Comparison of ENCODE assay signal across 1 cellular context in the genomic region with DNA sequence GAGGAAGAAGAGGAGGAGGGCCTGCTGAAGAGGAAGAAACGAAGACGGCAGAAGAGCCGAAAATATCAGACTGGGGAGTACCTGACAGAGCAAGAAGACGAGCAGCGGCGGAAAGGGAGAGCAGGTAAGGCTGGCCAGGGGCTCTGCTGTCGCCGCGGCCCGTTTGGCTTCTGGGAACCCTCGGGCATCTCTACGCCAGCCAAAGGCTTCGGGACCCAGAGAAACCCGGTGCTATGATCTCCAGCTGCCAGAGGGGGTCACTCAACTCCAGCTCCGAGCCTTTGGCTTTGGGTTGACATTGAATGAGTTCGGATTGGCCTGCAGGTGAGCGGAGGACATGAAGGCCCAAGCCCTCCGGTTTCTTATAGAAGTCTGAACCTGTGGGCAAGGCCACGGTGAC.
TF ChIP-seq lines count a peak whose summit lies in the region.

No MANE protein-coding gene starts in this region.

TF ChIP-seq in GM23338, 12 proteins besides CTCF, POLR2A, EP300 and RAD21 (continued from another document):
- TF ChIP-seq, protein P1, sequence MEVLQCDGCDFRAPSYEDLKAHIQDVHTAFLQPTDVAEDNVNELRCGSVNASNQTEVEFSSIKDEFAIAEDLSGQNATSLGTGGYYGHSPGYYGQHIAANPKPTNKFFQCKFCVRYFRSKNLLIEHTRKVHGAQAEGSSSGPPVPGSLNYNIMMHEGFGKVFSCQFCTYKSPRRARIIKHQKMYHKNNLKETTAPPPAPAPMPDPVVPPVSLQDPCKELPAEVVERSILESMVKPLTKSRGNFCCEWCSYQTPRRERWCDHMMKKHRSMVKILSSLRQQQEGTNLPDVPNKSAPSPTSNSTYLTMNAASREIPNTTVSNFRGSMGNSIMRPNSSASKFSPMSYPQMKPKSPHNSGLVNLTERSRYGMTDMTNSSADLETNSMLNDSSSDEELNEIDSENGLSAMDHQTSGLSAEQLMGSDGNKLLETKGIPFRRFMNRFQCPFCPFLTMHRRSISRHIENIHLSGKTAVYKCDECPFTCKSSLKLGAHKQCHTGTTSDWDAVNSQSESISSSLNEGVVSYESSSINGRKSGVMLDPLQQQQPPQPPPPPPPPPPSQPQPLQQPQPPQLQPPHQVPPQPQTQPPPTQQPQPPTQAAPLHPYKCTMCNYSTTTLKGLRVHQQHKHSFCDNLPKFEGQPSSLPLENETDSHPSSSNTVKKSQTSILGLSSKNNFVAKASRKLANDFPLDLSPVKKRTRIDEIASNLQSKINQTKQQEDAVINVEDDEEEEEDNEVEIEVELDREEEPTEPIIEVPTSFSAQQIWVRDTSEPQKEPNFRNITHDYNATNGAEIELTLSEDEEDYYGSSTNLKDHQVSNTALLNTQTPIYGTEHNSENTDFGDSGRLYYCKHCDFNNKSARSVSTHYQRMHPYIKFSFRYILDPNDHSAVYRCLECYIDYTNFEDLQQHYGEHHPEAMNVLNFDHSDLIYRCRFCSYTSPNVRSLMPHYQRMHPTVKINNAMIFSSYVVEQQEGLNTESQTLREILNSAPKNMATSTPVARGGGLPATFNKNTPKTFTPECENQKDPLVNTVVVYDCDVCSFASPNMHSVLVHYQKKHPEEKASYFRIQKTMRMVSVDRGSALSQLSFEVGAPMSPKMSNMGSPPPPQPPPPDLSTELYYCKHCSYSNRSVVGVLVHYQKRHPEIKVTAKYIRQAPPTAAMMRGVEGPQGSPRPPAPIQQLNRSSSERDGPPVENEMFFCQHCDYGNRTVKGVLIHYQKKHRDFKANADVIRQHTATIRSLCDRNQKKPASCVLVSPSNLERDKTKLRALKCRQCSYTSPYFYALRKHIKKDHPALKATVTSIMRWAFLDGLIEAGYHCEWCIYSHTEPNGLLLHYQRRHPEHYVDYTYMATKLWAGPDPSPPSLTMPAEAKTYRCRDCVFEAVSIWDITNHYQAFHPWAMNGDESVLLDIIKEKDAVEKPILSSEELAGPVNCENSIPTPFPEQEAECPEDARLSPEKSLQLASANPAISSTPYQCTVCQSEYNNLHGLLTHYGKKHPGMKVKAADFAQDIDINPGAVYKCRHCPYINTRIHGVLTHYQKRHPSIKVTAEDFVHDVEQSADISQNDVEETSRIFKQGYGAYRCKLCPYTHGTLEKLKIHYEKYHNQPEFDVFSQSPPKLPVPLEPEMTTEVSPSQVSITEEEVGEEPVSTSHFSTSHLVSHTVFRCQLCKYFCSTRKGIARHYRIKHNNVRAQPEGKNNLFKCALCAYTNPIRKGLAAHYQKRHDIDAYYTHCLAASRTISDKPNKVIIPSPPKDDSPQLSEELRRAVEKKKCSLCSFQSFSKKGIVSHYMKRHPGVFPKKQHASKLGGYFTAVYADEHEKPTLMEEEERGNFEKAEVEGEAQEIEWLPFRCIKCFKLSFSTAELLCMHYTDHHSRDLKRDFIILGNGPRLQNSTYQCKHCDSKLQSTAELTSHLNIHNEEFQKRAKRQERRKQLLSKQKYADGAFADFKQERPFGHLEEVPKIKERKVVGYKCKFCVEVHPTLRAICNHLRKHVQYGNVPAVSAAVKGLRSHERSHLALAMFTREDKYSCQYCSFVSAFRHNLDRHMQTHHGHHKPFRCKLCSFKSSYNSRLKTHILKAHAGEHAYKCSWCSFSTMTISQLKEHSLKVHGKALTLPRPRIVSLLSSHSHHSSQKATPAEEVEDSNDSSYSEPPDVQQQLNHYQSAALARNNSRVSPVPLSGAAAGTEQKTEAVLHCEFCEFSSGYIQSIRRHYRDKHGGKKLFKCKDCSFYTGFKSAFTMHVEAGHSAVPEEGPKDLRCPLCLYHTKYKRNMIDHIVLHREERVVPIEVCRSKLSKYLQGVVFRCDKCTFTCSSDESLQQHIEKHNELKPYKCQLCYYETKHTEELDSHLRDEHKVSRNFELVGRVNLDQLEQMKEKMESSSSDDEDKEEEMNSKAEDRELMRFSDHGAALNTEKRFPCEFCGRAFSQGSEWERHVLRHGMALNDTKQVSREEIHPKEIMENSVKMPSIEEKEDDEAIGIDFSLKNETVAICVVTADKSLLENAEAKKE (CRISPR knock-in tag; IDR thresholded peaks at IDR 0.05) = no peak
- TF ChIP-seq EZH2 (IDR thresholded peaks at IDR 0.05; ENCODE audit: low read depth, unreplicated experiment) = no peak
- no peak for TF ChIP-seq ETS1 (IDR thresholded peaks at IDR 0.05)
- TF ChIP-seq ZNF331 (CRISPR knock-in tag; IDR thresholded peaks at IDR 0.05; ENCODE audit: low read depth) = no peak
- TF ChIP-seq JUNB (IDR thresholded peaks at IDR 0.05; ENCODE audit: unreplicated experiment) = no peak
- TF ChIP-seq POLR2AphosphoS5 (IDR thresholded peaks at IDR 0.05; ENCODE audit: low read depth) = no peak
- TF ChIP-seq, protein P2, sequence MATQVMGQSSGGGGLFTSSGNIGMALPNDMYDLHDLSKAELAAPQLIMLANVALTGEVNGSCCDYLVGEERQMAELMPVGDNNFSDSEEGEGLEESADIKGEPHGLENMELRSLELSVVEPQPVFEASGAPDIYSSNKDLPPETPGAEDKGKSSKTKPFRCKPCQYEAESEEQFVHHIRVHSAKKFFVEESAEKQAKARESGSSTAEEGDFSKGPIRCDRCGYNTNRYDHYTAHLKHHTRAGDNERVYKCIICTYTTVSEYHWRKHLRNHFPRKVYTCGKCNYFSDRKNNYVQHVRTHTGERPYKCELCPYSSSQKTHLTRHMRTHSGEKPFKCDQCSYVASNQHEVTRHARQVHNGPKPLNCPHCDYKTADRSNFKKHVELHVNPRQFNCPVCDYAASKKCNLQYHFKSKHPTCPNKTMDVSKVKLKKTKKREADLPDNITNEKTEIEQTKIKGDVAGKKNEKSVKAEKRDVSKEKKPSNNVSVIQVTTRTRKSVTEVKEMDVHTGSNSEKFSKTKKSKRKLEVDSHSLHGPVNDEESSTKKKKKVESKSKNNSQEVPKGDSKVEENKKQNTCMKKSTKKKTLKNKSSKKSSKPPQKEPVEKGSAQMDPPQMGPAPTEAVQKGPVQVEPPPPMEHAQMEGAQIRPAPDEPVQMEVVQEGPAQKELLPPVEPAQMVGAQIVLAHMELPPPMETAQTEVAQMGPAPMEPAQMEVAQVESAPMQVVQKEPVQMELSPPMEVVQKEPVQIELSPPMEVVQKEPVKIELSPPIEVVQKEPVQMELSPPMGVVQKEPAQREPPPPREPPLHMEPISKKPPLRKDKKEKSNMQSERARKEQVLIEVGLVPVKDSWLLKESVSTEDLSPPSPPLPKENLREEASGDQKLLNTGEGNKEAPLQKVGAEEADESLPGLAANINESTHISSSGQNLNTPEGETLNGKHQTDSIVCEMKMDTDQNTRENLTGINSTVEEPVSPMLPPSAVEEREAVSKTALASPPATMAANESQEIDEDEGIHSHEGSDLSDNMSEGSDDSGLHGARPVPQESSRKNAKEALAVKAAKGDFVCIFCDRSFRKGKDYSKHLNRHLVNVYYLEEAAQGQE (IDR thresholded peaks at IDR 0.05; ENCODE audit: unreplicated experiment) = no peak
- TF ChIP-seq NANOG (IDR thresholded peaks at IDR 0.05; ENCODE audit: borderline replicate concordance) = no peak
- no peak for TF ChIP-seq EZH2phosphoT487 (IDR thresholded peaks at IDR 0.05; ENCODE audit: unreplicated experiment)
